In the genomic region with DNA sequence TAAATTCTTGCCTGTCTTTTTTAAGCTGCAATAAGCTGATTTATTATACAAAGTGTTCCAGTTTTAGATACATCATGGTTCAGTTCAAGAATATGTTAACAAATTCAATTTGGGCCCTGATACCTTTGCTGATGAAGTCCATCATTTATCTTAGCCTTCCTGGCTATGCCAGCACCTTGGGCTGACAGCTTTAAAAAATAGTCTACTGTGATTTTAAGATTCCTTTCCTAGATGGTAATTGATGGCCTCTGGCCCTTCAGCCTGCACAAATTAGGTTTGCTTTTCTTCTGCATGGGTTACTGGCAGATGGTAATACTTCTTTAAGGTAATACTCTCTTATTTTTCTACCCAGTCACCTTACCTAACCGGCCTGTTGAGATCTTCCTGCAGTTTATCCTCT, we compare ENCODE assay signal across 20 cellular contexts.
"Had no signal": no experiment of that assay in that cellular context is flagged by ENCODE, and none has a peak within 500 bp of the region (broad histone marks: within the 10 kb centered on the region; RNA-seq: fewer than 3 reads in every experiment).

No MANE protein-coding gene starts in this region.

- ATAC-seq: foreskin keratinocyte; mucosa of descending colon; naive thymus-derived CD4-positive, alpha-beta T cell; stimulated activated naive B cell treated with anti-CD40 and anti-IgM and Interleukin-4, amounts not matched to agents 10 μg/mL and 1 μg/mL and 100 μg/mL, for 72 hours had no signal

- H3K27ac ChIP-seq: brain microvascular endothelial cell, foreskin keratinocyte, left ventricle myocardium inferior, right atrium auricular region, WERI-Rb-1 had no signal

- H3K27me3 ChIP-seq: brain microvascular endothelial cell, foreskin keratinocyte, right atrium auricular region had no signal

- H3K9me3 ChIP-seq: mucosa of descending colon, right atrium auricular region had no signal

- DNase-seq: activated CD4-positive, alpha-beta T cell treated with anti-CD3 and anti-CD28 coated beads for 48 hours; activated CD8-positive, alpha-beta memory T cell treated with anti-CD3 and anti-CD28 coated beads, Interleukin-2, amount 50 U/mL, for 48 hours; activated naive CD4-positive, alpha-beta T cell; activated naive CD8-positive, alpha-beta T cell treated with anti-CD3 and anti-CD28 coated beads, Interleukin-2, amount 10 ng/mL, durations not matched to agents 7 days and 5 days; brain microvascular endothelial cell; cortex of kidney; effector CD4-positive, alpha-beta T cell; foreskin keratinocyte; left ventricle myocardium inferior; mucosa of descending colon; naive thymus-derived CD4-positive, alpha-beta T cell; occipital lobe; stimulated activated CD4-positive, alpha-beta T cell treated with anti-CD3 and anti-CD28 coated beads, Interleukin-15, amount 100 ng/mL, for 24 hours; stimulated activated CD4-positive, alpha-beta T cell treated with anti-CD3 and anti-CD28 coated beads, Interleukin-4, amount 100 ng/mL, for 1 hour; stimulated activated naive B cell treated with anti-CD40 and anti-IgM and Interleukin-4, amounts not matched to agents 10 μg/mL and 1 μg/mL and 100 μg/mL, for 72 hours; trophoblast cell; WERI-Rb-1 had no signal

- H3K27me3 Mint-ChIP-seq: activated naive CD8-positive, alpha-beta T cell treated with anti-CD3 and anti-CD28 coated beads, Interleukin-2, amount 10 ng/mL, durations not matched to agents 7 days and 5 days; naive thymus-derived CD4-positive, alpha-beta T cell; stimulated activated naive B cell treated with anti-CD40 and anti-IgM and Interleukin-4, amounts not matched to agents 10 μg/mL and 1 μg/mL and 100 μg/mL, for 72 hours had no signal

- H3K27ac Mint-ChIP-seq: activated naive CD8-positive, alpha-beta T cell treated with anti-CD3 and anti-CD28 coated beads, Interleukin-2, amount 10 ng/mL, durations not matched to agents 7 days and 5 days; stimulated activated naive B cell treated with anti-CD40 and anti-IgM and Interleukin-4, amounts not matched to agents 10 μg/mL and 1 μg/mL and 100 μg/mL, for 72 hours; T-helper 1 cell treated with Interleukin-12 subunit alpha and Interleukin-12 subunit beta and Interleukin-4 antibody, amounts not matched to agents 30 μg/mL and 1 μg/mL, for 36 hours had no signal

- H3K9me3 Mint-ChIP-seq: activated naive CD8-positive, alpha-beta T cell treated with anti-CD3 and anti-CD28 coated beads, Interleukin-2, amount 10 ng/mL, durations not matched to agents 7 days and 5 days; activated T-helper 1 cell treated with anti-CD3 and anti-CD28 coated beads, Interleukin-12 subunit alpha, Interleukin-12 subunit beta, Interleukin-2, Interleukin-4 antibody, amounts not matched to agents 30 ng/mL and 10 ng/mL and 1 ng/mL, durations not matched to agents 14 hours and 24 hours and 36 hours; stimulated activated naive B cell treated with anti-CD40 and anti-IgM and Interleukin-4, amounts not matched to agents 10 μg/mL and 1 μg/mL and 100 μg/mL, for 72 hours; T-helper 1 cell treated with Interleukin-12 subunit alpha and Interleukin-12 subunit beta and Interleukin-4 antibody, amounts not matched to agents 30 μg/mL and 1 μg/mL, for 36 hours had no signal

- H3K36me3 ChIP-seq: right atrium auricular region had no signal

- H3K4me3 Mint-ChIP-seq: activated naive CD8-positive, alpha-beta T cell treated with anti-CD3 and anti-CD28 coated beads, Interleukin-2, amount 10 ng/mL, durations not matched to agents 7 days and 5 days; activated T-helper 1 cell treated with anti-CD3 and anti-CD28 coated beads, Interleukin-12 subunit alpha, Interleukin-12 subunit beta, Interleukin-2, Interleukin-4 antibody, amounts not matched to agents 30 ng/mL and 10 ng/mL and 1 ng/mL, durations not matched to agents 14 hours and 24 hours and 36 hours; T-helper 1 cell treated with Interleukin-12 subunit alpha and Interleukin-12 subunit beta and Interleukin-4 antibody, amounts not matched to agents 30 μg/mL and 1 μg/mL, for 36 hours had no signal

- H3K4me3 ChIP-seq: left ventricle myocardium inferior, mucosa of descending colon, right atrium auricular region had no signal
